In genomic region chr11:9594267-9595046, GRCh38 we compare ENCODE assay signal across 22 cellular contexts. TPM values are rescaled to one million over a fixed set of nuclear protein-coding genes. Genes with fewer than 3 reads are reported as not detected.
DNase-seq lines count a peak whose midpoint lies in the region; ATAC-seq, FAIRE-seq and TF ChIP-seq lines count a peak whose summit lies in the region.
"Had no signal": no experiment of that assay in that cellular context is flagged by ENCODE, and none has a peak within 500 bp of the region (broad histone marks: within the 10 kb centered on the region; RNA-seq: fewer than 3 reads in every experiment).

No MANE protein-coding gene starts in this region.

- H3K4me1 ChIP-seq in HUES48 (ENCODE audit: control insufficient read depth, insufficient read depth, low read length) (peaks cover 14% of the 10 kb centered on the region), astrocyte (ENCODE audit: insufficient read depth, low read length) (no peaks in the 10 kb centered on the region)
- H3K4me1 ChIP-seq: ascending aorta, left ventricle myocardium inferior, right atrium auricular region had no signal

- H3K4me3 ChIP-seq in HUES48 (ENCODE audit: low read depth, low read length) = no peak overlapping the region
- H3K4me3 ChIP-seq in astrocyte (ENCODE audit: insufficient read depth, low read depth, low read length) = no peak overlapping the region
- H3K4me3 ChIP-seq: ascending aorta, left ventricle myocardium inferior, right atrium auricular region had no signal

- H4K20me1 ChIP-seq in astrocyte (ENCODE audit: insufficient read depth, low read length) = no peaks in the 10 kb centered on the region

- H3K36me3 ChIP-seq in HUES48 (ENCODE audit: control insufficient read depth, insufficient read depth, low read length) (peaks cover 12% of the 10 kb centered on the region), astrocyte (ENCODE audit: insufficient read depth, low read length) (peaks cover 11% of the 10 kb centered on the region)

- DNase-seq in activated CD8-positive, alpha-beta memory T cell treated with anti-CD3 and anti-CD28 coated beads for 24 hours = peak; percentile 13
- no peak for DNase-seq in activated CD8-positive, alpha-beta memory T cell treated with anti-CD3 and anti-CD28 coated beads, Interleukin-2, amount 50 U/mL, for 48 hours
- DNase-seq in astrocyte (ENCODE audit: low read depth) (no peak), progenitor cell of endocrine pancreas (ENCODE audit: low spot score, unreplicated experiment) (no peak), RCC 7860 (ENCODE audit: low spot score) (no peak), pons (ENCODE audit: low spot score) (no peak)
- DNase-seq: ACHN; activated T-cell treated with anti-CD3 and anti-CD28 coated beads, Interleukin-2, amount 50 U/mL, for 1 hour; CD4-positive, alpha-beta memory T cell; effector CD8-positive, alpha-beta T cell; left ventricle myocardium inferior; MV-4-11; NCI-H2029 treated with DMSO at 0.1 percent for 48 hours; NCI-H446 treated with DMSO at 0.1 percent for 48 hours; occipital lobe; Right ventricle myocardium superior; T-helper 1 cell had no signal

- H3K27ac Mint-ChIP-seq in astrocyte (ENCODE audit: unreplicated experiment) (peak overlapping the region; percentile 48), progenitor cell of endocrine pancreas (peak overlapping the region; percentile 1)
- H3K27ac Mint-ChIP-seq: activated naive CD4-positive, alpha-beta T cell treated with anti-CD3 and anti-CD28 coated beads, Interleukin-2, amount 50 U/mL, for 24 hours had no signal

- no peak for FAIRE-seq in astrocyte (lab: Jason Lieb, UNC)
- no peak for FAIRE-seq in RCC 7860 (lab: Jason Lieb, UNC)

- TF ChIP-seq CTCF in astrocyte (IDR thresholded peaks at IDR 0.05; ENCODE audit: insufficient read depth, low read depth, low read length) (no peak), progenitor cell of endocrine pancreas (IDR thresholded peaks at IDR 0.05; ENCODE audit: unreplicated experiment) (no peak)

- H3K27me3 Mint-ChIP-seq in astrocyte (ENCODE audit: low read depth, unreplicated experiment) = no peaks in the 10 kb centered on the region
- H3K27me3 Mint-ChIP-seq in progenitor cell of endocrine pancreas = peaks cover 2% of the 10 kb centered on the region
- H3K27me3 Mint-ChIP-seq: activated naive CD4-positive, alpha-beta T cell treated with anti-CD3 and anti-CD28 coated beads, Interleukin-2, amount 50 U/mL, for 24 hours; CD4-positive, alpha-beta memory T cell had no signal

- H3K9me3 Mint-ChIP-seq in astrocyte (ENCODE audit: unreplicated experiment) (no peaks in the 10 kb centered on the region), progenitor cell of endocrine pancreas (ENCODE audit: low read depth) (no peaks in the 10 kb centered on the region)
- H3K9me3 Mint-ChIP-seq: activated naive CD4-positive, alpha-beta T cell treated with anti-CD3 and anti-CD28 coated beads, Interleukin-2, amount 50 U/mL, for 24 hours; CD4-positive, alpha-beta memory T cell had no signal

- H3K27ac ChIP-seq in HUES48 (ENCODE audit: low read depth, low read length) (peak overlapping the region; percentile 6), astrocyte (ENCODE audit: low read depth, low read length) (no peak overlapping the region)
- H3K27ac ChIP-seq: ascending aorta, left ventricle myocardium inferior, right atrium auricular region had no signal

- H3K4me2 ChIP-seq in astrocyte (ENCODE audit: low read length) = no peak overlapping the region

- H3K27me3 ChIP-seq in HUES48 (ENCODE audit: control insufficient read depth, insufficient read depth, low read length) = no peaks in the 10 kb centered on the region
- no peaks in the 10 kb centered on the region for H3K27me3 ChIP-seq in astrocyte (ENCODE audit: insufficient read depth, low read length)
- H3K27me3 ChIP-seq: ascending aorta, right atrium auricular region had no signal

- H3K9ac ChIP-seq in HUES48 (ENCODE audit: low read depth, low read length) (no peak overlapping the region), astrocyte (ENCODE audit: low read length) (no peak overlapping the region)

- no peaks in the 10 kb centered on the region for H3K79me2 ChIP-seq in astrocyte (ENCODE audit: insufficient read depth, low read length)

- H3K4me3 Mint-ChIP-seq in astrocyte (ENCODE audit: unreplicated experiment) (no peak overlapping the region), progenitor cell of endocrine pancreas (ENCODE audit: low read depth) (no peak overlapping the region)
- H3K4me3 Mint-ChIP-seq: activated naive CD4-positive, alpha-beta T cell treated with anti-CD3 and anti-CD28 coated beads, Interleukin-2, amount 50 U/mL, for 24 hours; CD4-positive, alpha-beta memory T cell had no signal

- peaks cover 6% of the 10 kb centered on the region for H3K4me1 Mint-ChIP-seq in astrocyte (ENCODE audit: low read depth, unreplicated experiment)
- H3K4me1 Mint-ChIP-seq in progenitor cell of endocrine pancreas (ENCODE audit: low read depth) = peaks cover 6% of the 10 kb centered on the region
- H3K4me1 Mint-ChIP-seq: activated naive CD4-positive, alpha-beta T cell treated with anti-CD3 and anti-CD28 coated beads, Interleukin-2, amount 50 U/mL, for 24 hours; CD4-positive, alpha-beta memory T cell had no signal

- no peaks in the 10 kb centered on the region for H3K36me3 Mint-ChIP-seq in astrocyte (ENCODE audit: low read depth, unreplicated experiment)
- peaks cover 7% of the 10 kb centered on the region for H3K36me3 Mint-ChIP-seq in progenitor cell of endocrine pancreas (ENCODE audit: insufficient read depth)
- H3K36me3 Mint-ChIP-seq: activated naive CD4-positive, alpha-beta T cell treated with anti-CD3 and anti-CD28 coated beads, Interleukin-2, amount 50 U/mL, for 24 hours; CD4-positive, alpha-beta memory T cell had no signal

- no peak overlapping the region for H2AFZ ChIP-seq in astrocyte (ENCODE audit: low read depth, low read length)

- no peak for ATAC-seq in GM19452 (IDR thresholded peaks at IDR 0.05; ENCODE audit: unreplicated experiment)

- H3K9me3 ChIP-seq in HUES48 (ENCODE audit: control insufficient read depth, insufficient read depth, low read length) (no peaks in the 10 kb centered on the region), astrocyte (ENCODE audit: insufficient read depth, low read depth, low read length) (no peaks in the 10 kb centered on the region)
- H3K9me3 ChIP-seq: ascending aorta, left ventricle myocardium inferior, right atrium auricular region had no signal

RNA-seq across cellular contexts. Expression of gene WEE1, which starts 21.0 kb away (rescaled TPM):
- 29.3 and 50.7 TPM in 2 replicates for total RNA-seq in astrocyte
- 154 and 179 TPM in 2 replicates for total RNA-seq in progenitor cell of endocrine pancreas
